8 cellular contexts compared by ENCODE assay signal in genomic region chr10:102627446-102628293, GRCh38. TPM values are rescaled to one million over a fixed set of nuclear protein-coding genes. Genes with fewer than 3 reads are reported as not detected.
DNase-seq lines count a peak whose midpoint lies in the region; ATAC-seq lines count a peak whose summit lies in the region.

No MANE protein-coding gene starts in this region.

- peak overlapping the region; percentile 85 for H3K9ac ChIP-seq in adipocyte (ENCODE audit: low read length)

- no peaks in the 10 kb centered on the region for H3K9me3 ChIP-seq in adipocyte (ENCODE audit: control insufficient read depth, low read length)

- H3K4me3 ChIP-seq in adipocyte (ENCODE audit: low read length): peak overlapping the region; percentile 7

- intact Hi-C loops in left cardiac atrium (cut with DNase I): no loop called here

- ATAC-seq in left cardiac atrium: peak; percentile 38 to 51
- no peak for ATAC-seq in HG03432 (IDR thresholded peaks at IDR 0.05; ENCODE audit: unreplicated experiment)
- no peak for ATAC-seq in GM18858 (IDR thresholded peaks at IDR 0.05; ENCODE audit: unreplicated experiment)

- peaks cover 89% of the 10 kb centered on the region for H3K4me1 ChIP-seq in adipocyte (ENCODE audit: control insufficient read depth, insufficient read depth, low read length)

- peak; percentile 80 for DNase-seq in ELF-1 (ENCODE audit: low read depth, low spot score)
- DNase-seq in adipocyte (ENCODE audit: low read depth): peak; percentile 72
- DNase-seq in left cardiac atrium: peak; percentile 62
- peak; percentile 83 for DNase-seq in renal cortical epithelial cell (ENCODE audit: low read depth)
- DNase-seq in NCI-H1092 treated with DMSO at 0.1 percent for 48 hours (lab: John Stamatoyannopoulos, UW): no peak
- DNase-seq in SW 1271 (lab: John Stamatoyannopoulos, UW): no peak

- no peaks in the 10 kb centered on the region for H3K36me3 ChIP-seq in adipocyte (ENCODE audit: control insufficient read depth, insufficient read depth, low read length, severe bottlenecking)

- H3K27me3 ChIP-seq in adipocyte (replicated peaks; ENCODE audit: control insufficient read depth, insufficient read depth, low read length): no peaks in the 10 kb centered on the region

RNA-seq across cellular contexts. Expression of gene TRIM8, which starts 16.6 kb away (rescaled TPM):
- 100 to 1,000 TPM; 104 to 108 TPM for total RNA-seq in left cardiac atrium
- 47.2 and 146 TPM in 2 replicates for total RNA-seq in renal cortical epithelial cell

Comparison
In these comparisons a context has a peak if more than half of its experiments do, and no peak if none do; other contexts are left out.
1. DNase-seq: peak in ELF-1 (single experiment), adipocyte (single experiment), left cardiac atrium (single experiment) and renal cortical epithelial cell (single experiment); none in NCI-H1092 treated with DMSO at 0.1 percent for 48 hours (single experiment) and SW 1271 (0 of 2).
2. ATAC-seq: peak in left cardiac atrium (2 of 2); none in HG03432 (single experiment) and GM18858 (single experiment).